In the genomic region with DNA sequence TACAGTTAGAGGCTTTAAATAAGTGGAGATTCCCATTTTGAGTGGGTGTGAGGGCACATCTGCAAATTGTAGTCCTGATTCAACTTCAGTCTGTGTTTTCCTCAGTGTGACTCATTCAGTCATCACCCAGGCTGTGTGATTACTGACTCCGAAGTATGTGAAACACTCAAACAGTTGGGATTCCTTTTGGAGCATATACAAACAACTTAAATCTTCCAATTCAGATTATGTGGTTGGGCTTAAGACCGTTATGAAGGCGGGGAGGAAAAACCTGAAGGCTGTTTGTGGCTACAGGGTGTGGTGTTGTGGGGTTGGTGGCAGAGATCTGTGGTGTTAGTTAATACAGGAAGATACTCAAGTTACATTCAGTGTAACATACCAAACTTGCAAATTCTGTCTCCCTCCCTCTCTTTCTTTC, we compare ENCODE assay signal across 9 cellular contexts.
DNase-seq lines count a peak whose midpoint lies in the region; ATAC-seq and TF ChIP-seq lines count a peak whose summit lies in the region.
"Had no signal": no experiment of that assay in that cellular context is flagged by ENCODE, and none has a peak within 500 bp of the region (broad histone marks: within the 10 kb centered on the region; RNA-seq: fewer than 3 reads in every experiment).

No MANE protein-coding gene starts in this region.

- H3K4me1 Mint-ChIP-seq in chondrocyte (ENCODE audit: low read depth) = peaks cover 21% of the 10 kb centered on the region
- peaks cover 13 to 16% of the 10 kb centered on the region in 2 donors for H3K4me1 Mint-ChIP-seq in natural killer cell treated with Interleukin-12 subunit alpha and Interleukin-12 subunit beta and Interleukin-15 and Interleukin-18, amount 100 ng/mL, for 72 hours (ENCODE audit: low read depth in 2 of 2)
- peaks cover 5% of the 10 kb centered on the region for H3K4me1 Mint-ChIP-seq in activated CD8-positive, alpha-beta T cell treated with anti-CD3 and anti-CD28 coated beads, Interleukin-2, amount 10 ng/mL, durations not matched to agents 7 days and 5 days (ENCODE audit: low read depth)

- peak overlapping the region; percentile 96 for H3K27ac Mint-ChIP-seq in chondrocyte (ENCODE audit: unreplicated experiment)
- no peak overlapping the region for H3K27ac Mint-ChIP-seq in natural killer cell treated with Interleukin-12 subunit alpha and Interleukin-12 subunit beta and Interleukin-15 and Interleukin-18, amount 100 ng/mL, for 72 hours
- H3K27ac Mint-ChIP-seq in activated CD8-positive, alpha-beta T cell treated with anti-CD3 and anti-CD28 coated beads, Interleukin-2, amount 10 ng/mL, durations not matched to agents 7 days and 5 days = no peak overlapping the region

- H3K9me3 Mint-ChIP-seq in chondrocyte (ENCODE audit: low read depth) = no peaks in the 10 kb centered on the region
- no peaks in the 10 kb centered on the region for H3K9me3 Mint-ChIP-seq in natural killer cell treated with Interleukin-12 subunit alpha and Interleukin-12 subunit beta and Interleukin-15 and Interleukin-18, amount 100 ng/mL, for 72 hours
- no peaks in the 10 kb centered on the region for H3K9me3 Mint-ChIP-seq in activated CD8-positive, alpha-beta T cell treated with anti-CD3 and anti-CD28 coated beads, Interleukin-2, amount 10 ng/mL, durations not matched to agents 7 days and 5 days (ENCODE audit: insufficient read depth)

- no peak for TF ChIP-seq POLR2A in NB4 (IDR thresholded peaks at IDR 0.05; ENCODE audit: extremely low read depth, insufficient read length)

- TF ChIP-seq CTCF in NB4 (IDR thresholded peaks at IDR 0.05; ENCODE audit: low read depth, low read length) (no peak), chondrocyte (IDR thresholded peaks at IDR 0.05) (no peak)

- DNase-seq in ELF-1 (ENCODE audit: low read depth, low spot score) (peak; percentile 42), NB4 (ENCODE audit: low read depth) (peak; percentile 15), chondrocyte (ENCODE audit: low spot score) (no peak), DMS114 treated with DMSO at 0.1 percent for 48 hours (lab: John Stamatoyannopoulos, UW; ENCODE audit: unreplicated experiment) (no peak), G401 (ENCODE audit: low spot score) (no peak), SKM-1 (lab: John Stamatoyannopoulos, UW; ENCODE audit: unreplicated experiment) (no peak)
- DNase-seq in natural killer cell treated with Interleukin-12 subunit alpha and Interleukin-12 subunit beta and Interleukin-15 and Interleukin-18, amount 100 ng/mL, for 72 hours (ENCODE audit: low spot score) = peak; percentile 62
- DNase-seq in activated CD8-positive, alpha-beta T cell treated with anti-CD3 and anti-CD28 coated beads, Interleukin-2, amount 10 ng/mL, durations not matched to agents 7 days and 5 days = no peak
- DNase-seq: colonic mucosa had no signal

- CTCF ChIA-PET in activated CD8-positive, alpha-beta T cell treated with anti-CD3 and anti-CD28 coated beads, Interleukin-2, amount 10 ng/mL, durations not matched to agents 7 days and 5 days (lab: Charles Lee) = no interaction called here

- in situ Hi-C loops in G401 (cut with HindIII; ENCODE audit: low sequenced_read_pairs) = no loop called here

- POLR2A ChIA-PET in activated CD8-positive, alpha-beta T cell treated with anti-CD3 and anti-CD28 coated beads, Interleukin-2, amount 10 ng/mL, durations not matched to agents 7 days and 5 days (lab: Charles Lee) = no interaction called here

- H3K4me3 Mint-ChIP-seq in chondrocyte (ENCODE audit: unreplicated experiment) = peak overlapping the region; percentile 41
- peak overlapping the region; percentile 69 for H3K4me3 Mint-ChIP-seq in natural killer cell treated with Interleukin-12 subunit alpha and Interleukin-12 subunit beta and Interleukin-15 and Interleukin-18, amount 100 ng/mL, for 72 hours
- H3K4me3 Mint-ChIP-seq in activated CD8-positive, alpha-beta T cell treated with anti-CD3 and anti-CD28 coated beads, Interleukin-2, amount 10 ng/mL, durations not matched to agents 7 days and 5 days = no peak overlapping the region

- H3K36me3 Mint-ChIP-seq in chondrocyte (ENCODE audit: low read depth) = no peaks in the 10 kb centered on the region
- no peaks in the 10 kb centered on the region for H3K36me3 Mint-ChIP-seq in natural killer cell treated with Interleukin-12 subunit alpha and Interleukin-12 subunit beta and Interleukin-15 and Interleukin-18, amount 100 ng/mL, for 72 hours
- no peaks in the 10 kb centered on the region for H3K36me3 Mint-ChIP-seq in activated CD8-positive, alpha-beta T cell treated with anti-CD3 and anti-CD28 coated beads, Interleukin-2, amount 10 ng/mL, durations not matched to agents 7 days and 5 days (ENCODE audit: low read depth)

- no peaks in the 10 kb centered on the region for H3K27me3 Mint-ChIP-seq in chondrocyte (ENCODE audit: low read depth)
- H3K27me3 Mint-ChIP-seq in natural killer cell treated with Interleukin-12 subunit alpha and Interleukin-12 subunit beta and Interleukin-15 and Interleukin-18, amount 100 ng/mL, for 72 hours = no peaks in the 10 kb centered on the region
- no peaks in the 10 kb centered on the region for H3K27me3 Mint-ChIP-seq in activated CD8-positive, alpha-beta T cell treated with anti-CD3 and anti-CD28 coated beads, Interleukin-2, amount 10 ng/mL, durations not matched to agents 7 days and 5 days (ENCODE audit: low read depth)

- peak; percentile 52 to 69 for ATAC-seq in natural killer cell treated with Interleukin-12 subunit alpha and Interleukin-12 subunit beta and Interleukin-15 and Interleukin-18, amount 100 ng/mL, for 72 hours
- no peak for ATAC-seq in activated CD8-positive, alpha-beta T cell treated with anti-CD3 and anti-CD28 coated beads, Interleukin-2, amount 10 ng/mL, durations not matched to agents 7 days and 5 days

- H3K4me3 ChIP-seq in NB4 (ENCODE audit: low read depth, low read length) = no peak overlapping the region
- H3K4me3 ChIP-seq: colonic mucosa had no signal

Comparison
In these comparisons a context has a peak if more than half of its experiments do, and no peak if none do; other contexts are left out.
1. DNase-seq: peak in ELF-1 (single experiment), NB4 (single experiment) and natural killer cell treated with Interleukin-12 subunit alpha and Interleukin-12 subunit beta and Interleukin-15 and Interleukin-18, amount 100 ng/mL, for 72 hours (single experiment); none in chondrocyte (single experiment), DMS114 treated with DMSO at 0.1 percent for 48 hours (single experiment), G401 (single experiment), SKM-1 (single experiment) and activated CD8-positive, alpha-beta T cell treated with anti-CD3 and anti-CD28 coated beads, Interleukin-2, amount 10 ng/mL, durations not matched to agents 7 days and 5 days (single experiment).